Comparison of ENCODE assay signal across 8 cellular contexts in the genomic region with DNA sequence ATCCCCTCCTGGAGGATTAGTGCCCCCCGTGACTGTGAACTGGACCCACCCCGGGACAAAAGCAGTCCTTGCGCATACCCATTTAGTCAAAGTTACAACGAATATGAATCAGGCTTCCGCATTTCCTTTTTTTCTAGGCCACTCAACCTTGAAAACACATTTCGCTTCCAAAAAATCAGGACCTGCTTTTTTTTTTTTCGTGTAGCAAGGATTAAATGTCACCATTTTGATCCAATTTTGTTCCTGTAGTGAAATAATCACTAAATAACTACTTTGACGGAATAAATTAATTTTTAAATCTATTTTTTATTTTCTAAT. TPM values are rescaled to one million over a fixed set of nuclear protein-coding genes. Genes with fewer than 3 reads are reported as not detected.
DNase-seq lines count a peak whose midpoint lies in the region; FAIRE-seq and TF ChIP-seq lines count a peak whose summit lies in the region.

No MANE protein-coding gene starts in this region.

- peak overlapping the region; percentile 87 for H3K4me3 ChIP-seq in CD8-positive, alpha-beta memory T cell (ENCODE audit: low read length)
- H3K4me3 ChIP-seq in OCI-LY7 (ENCODE audit: low read depth, low read length, poor library complexity, severe bottlenecking) (peak overlapping the region; percentile 71), osteoblast (ENCODE audit: insufficient read depth, low read length) (peak overlapping the region; percentile 81)

- peaks cover 4% of the 10 kb centered on the region for H3K4me1 ChIP-seq in CD8-positive, alpha-beta memory T cell (ENCODE audit: insufficient read depth, low read length)
- H3K4me1 ChIP-seq in OCI-LY7 (ENCODE audit: insufficient read depth, low read length, poor library complexity, severe bottlenecking) (peaks cover 4% of the 10 kb centered on the region), osteoblast (ENCODE audit: insufficient read depth, low read length) (peaks cover 7% of the 10 kb centered on the region)

- H3K9me3 Mint-ChIP-seq in CD8-positive, alpha-beta memory T cell: no peaks in the 10 kb centered on the region

- H3K9me2 ChIP-seq in OCI-LY7 (ENCODE audit: insufficient read depth, low read length): no peaks in the 10 kb centered on the region

- H3K27me3 Mint-ChIP-seq in CD8-positive, alpha-beta memory T cell: peaks cover 0 to 3% of the 10 kb centered on the region in 2 donors

- no peak for TF ChIP-seq POLR2A in H54 (IDR thresholded peaks at IDR 0.05; ENCODE audit: low read depth, low read length)

- H4K20me1 ChIP-seq in OCI-LY7 (ENCODE audit: insufficient read depth, low read length): no peaks in the 10 kb centered on the region
- no peaks in the 10 kb centered on the region for H4K20me1 ChIP-seq in osteoblast (ENCODE audit: insufficient read depth, low read length)

- H3K36me3 Mint-ChIP-seq in CD8-positive, alpha-beta memory T cell: peaks cover 0 to 3% (median 0%) of the 10 kb centered on the region in 3 donors

- intact Hi-C loops in OCI-LY7 (cut with micrococcal nuclease; ENCODE audit: unreplicated experiment): no loop called here

- H3K27ac ChIP-seq in CD8-positive, alpha-beta memory T cell (ENCODE audit: low read depth, low read length): no peak overlapping the region
- H3K27ac ChIP-seq in OCI-LY7 (ENCODE audit: low read depth, low read length, poor library complexity, severe bottlenecking) (no peak overlapping the region), osteoblast (ENCODE audit: low read depth, low read length) (no peak overlapping the region)

- no TSS peak for BruUV-seq in OCI-LY7 (replicated peaks; lab: Mats Ljungman, UMichigan)

- peak overlapping the region; percentile 64 to 94 (median 87) for H3K27ac Mint-ChIP-seq in CD8-positive, alpha-beta memory T cell

- POLR2A ChIA-PET in CD8-positive, alpha-beta memory T cell (lab: Charles Lee): no interaction called here
- POLR2A ChIA-PET in OCI-LY7 (lab: Charles Lee): interaction anchor here (1.9 kb wide), 1 partner anchor 11 kb away, joined by 5 read pairs; no protein-coding TSS in a partner anchor

- H3K27me3 ChIP-seq in CD8-positive, alpha-beta memory T cell (ENCODE audit: insufficient read depth, low read length, poor library complexity, severe bottlenecking): no peaks in the 10 kb centered on the region
- no peaks in the 10 kb centered on the region for H3K27me3 ChIP-seq in osteoblast (ENCODE audit: insufficient read depth, low read length)

- peak; percentile 32; the same call in 1 of the 2 replicates for TF ChIP-seq CTCF in OCI-LY7 (conservative IDR thresholded peaks at IDR 0.05; ENCODE audit: low read length)
- no peak for TF ChIP-seq CTCF in osteoblast (IDR thresholded peaks at IDR 0.05; ENCODE audit: extremely low read depth, low read depth, low read length)

- DNase-seq in CD8-positive, alpha-beta memory T cell: no peak
- DNase-seq in OCI-LY7 (ENCODE audit: low spot score): no peak
- no peak for DNase-seq in osteoblast (ENCODE audit: insufficient read length, low spot score, missing footprints)
- DNase-seq in NCI-H748 (lab: John Stamatoyannopoulos, UW; ENCODE audit: unreplicated experiment): no peak
- DNase-seq in kidney glomerular epithelial cell (lab: John Stamatoyannopoulos, UW): no peak
- DNase-seq in H54 (ENCODE audit: insufficient read length, low spot score): no peak
- no peak for DNase-seq in middle frontal gyrus (ENCODE audit: extremely low spot score, low spot score)

- CTCF ChIA-PET in CD8-positive, alpha-beta memory T cell (lab: Charles Lee): interaction anchor here (1.0 kb wide), 1 partner anchor 10 kb away, joined by 4 read pairs; no protein-coding TSS in a partner anchor
- CTCF ChIA-PET in OCI-LY7 (lab: Charles Lee; ENCODE audit: unreplicated experiment): no interaction called here

- peak overlapping the region; percentile 92 to 99 (median 97) for H3K4me3 Mint-ChIP-seq in CD8-positive, alpha-beta memory T cell

- no peaks in the 10 kb centered on the region for H3K36me3 ChIP-seq in CD8-positive, alpha-beta memory T cell (ENCODE audit: insufficient read depth, low read length)
- H3K36me3 ChIP-seq in OCI-LY7 (ENCODE audit: insufficient read depth, low read length) (no peaks in the 10 kb centered on the region), osteoblast (ENCODE audit: insufficient read depth, low read length) (no peaks in the 10 kb centered on the region)

- FAIRE-seq in endometrium (lab: Jason Lieb, UNC) (peak; percentile 8), H54 (lab: Jason Lieb, UNC) (no peak)

- H3K79me2 ChIP-seq in OCI-LY7 (ENCODE audit: insufficient read depth, low read depth, low read length): no peaks in the 10 kb centered on the region
- H3K79me2 ChIP-seq in osteoblast (ENCODE audit: insufficient read depth, low read length): no peaks in the 10 kb centered on the region

- peaks cover 4 to 13% (median 12%) of the 10 kb centered on the region in 3 donors for H3K4me1 Mint-ChIP-seq in CD8-positive, alpha-beta memory T cell

- no peaks in the 10 kb centered on the region for H3K9me3 ChIP-seq in CD8-positive, alpha-beta memory T cell (ENCODE audit: low read length)
- H3K9me3 ChIP-seq in OCI-LY7 (ENCODE audit: low read length) (no peaks in the 10 kb centered on the region), osteoblast (ENCODE audit: low read depth, low read length) (no peaks in the 10 kb centered on the region)

- peak overlapping the region; percentile 67 for H3K4me2 ChIP-seq in OCI-LY7 (ENCODE audit: low read length)
- H3K4me2 ChIP-seq in osteoblast (ENCODE audit: insufficient read depth, low read length): peak overlapping the region; percentile 97

- peak overlapping the region; percentile 87; the same call in 1 of the 2 replicates for H2AFZ ChIP-seq in OCI-LY7 (ENCODE audit: low read length)
- H2AFZ ChIP-seq in osteoblast (ENCODE audit: low read length): peak overlapping the region; percentile 94

RNA-seq across cellular contexts. Expression of gene FTCDNL1, which starts 0.5 kb away (rescaled TPM):
- 1 to 10 TPM; 3.8 to 5.2 TPM for total RNA-seq in CD8-positive, alpha-beta memory T cell
- polyA plus RNA-seq in CD8-positive, alpha-beta memory T cell: 1.4 TPM
- total RNA-seq in OCI-LY7 (2014; rRNA removed; shearing (Covaris generic)): 0.54 and 0.90 TPM in 2 replicates
- 0.40 and 1.6 TPM in 2 replicates for total RNA-seq in OCI-LY7 (2022)
- total RNA-seq in osteoblast: 4.7 and 5.0 TPM in 2 replicates

RNA-seq across cellular contexts. Expression of gene C2orf69, which starts 59.6 kb away (rescaled TPM):
- total RNA-seq in CD8-positive, alpha-beta memory T cell: 10 to 100 TPM; 19.8 to 20.9 TPM
- 12.9 TPM for polyA plus RNA-seq in CD8-positive, alpha-beta memory T cell
- total RNA-seq in OCI-LY7 (2014; rRNA removed; shearing (Covaris generic)): 10.7 and 14.0 TPM in 2 replicates
- total RNA-seq in OCI-LY7 (2022): 17.5 and 18.9 TPM in 2 replicates
- total RNA-seq in osteoblast: 20.3 and 21.8 TPM in 2 replicates
